Comparison of ENCODE assay signal across 9 cellular contexts in genomic region chr20:43721429-43722152, GRCh38. TPM values are rescaled to one million over a fixed set of nuclear protein-coding genes. Genes with fewer than 3 reads are reported as not detected.
DNase-seq lines count a peak whose midpoint lies in the region; ATAC-seq, FAIRE-seq and TF ChIP-seq lines count a peak whose summit lies in the region.
"Had no signal": no experiment of that assay in that cellular context is flagged by ENCODE, and none has a peak within 500 bp of the region (broad histone marks: within the 10 kb centered on the region; RNA-seq: fewer than 3 reads in every experiment).

No MANE protein-coding gene starts in this region.

- H3K4me3 Mint-ChIP-seq in CD8-positive, alpha-beta T cell: peak overlapping the region; percentile 48

- no peak overlapping the region for H3K27ac ChIP-seq in CD8-positive, alpha-beta T cell (ENCODE audit: low read depth, low read length)
- H3K27ac ChIP-seq in DOHH2 (ENCODE audit: low read depth, low read length) (peak overlapping the region; percentile 59), RWPE2 (ENCODE audit: poor library complexity, severe bottlenecking) (no peak overlapping the region), keratinocyte (ENCODE audit: control insufficient read depth, insufficient read depth, low read length) (no peak overlapping the region)
- H3K27ac ChIP-seq: dorsolateral prefrontal cortex, parathyroid adenoma had no signal

- H3F3A ChIP-seq in DOHH2 (ENCODE audit: control insufficient read depth, insufficient read depth): peaks cover 9% of the 10 kb centered on the region

- no peaks in the 10 kb centered on the region for H3K9me3 ChIP-seq in CD8-positive, alpha-beta T cell (ENCODE audit: low read length)
- H3K9me3 ChIP-seq in DOHH2 (ENCODE audit: control insufficient read depth, insufficient read depth, low read length): no peaks in the 10 kb centered on the region
- H3K9me3 ChIP-seq in RWPE2 (ENCODE audit: severe bottlenecking): no peaks in the 10 kb centered on the region
- H3K9me3 ChIP-seq in keratinocyte (ENCODE audit: control insufficient read depth, low read depth, low read length): no peaks in the 10 kb centered on the region

- peak overlapping the region; percentile 42 for H3K4me2 ChIP-seq in DOHH2 (ENCODE audit: low read length)
- H3K4me2 ChIP-seq in keratinocyte (ENCODE audit: control insufficient read depth, extremely low read depth, insufficient read depth, low read depth, low read length): no peak overlapping the region

- WGBS in lower leg skin, 2 donors: 30 to 40% methylated on average over 6 to 15 of the region's 15 CpGs

- H3K27me3 Mint-ChIP-seq in CD8-positive, alpha-beta T cell (ENCODE audit: low read depth): no peaks in the 10 kb centered on the region

- no peaks in the 10 kb centered on the region for H3K9me2 ChIP-seq in DOHH2 (replicated peaks; ENCODE audit: control insufficient read depth, low read length)

- POLR2A ChIA-PET in CD8-positive, alpha-beta T cell (lab: Charles Lee): interaction anchor here (1.5 kb wide), 1 partner anchor 11 kb away, joined by 6 read pairs; no protein-coding TSS in a partner anchor

- no peaks in the 10 kb centered on the region for H4K20me1 ChIP-seq in DOHH2 (ENCODE audit: control insufficient read depth, insufficient read depth, low read depth, low read length)
- H4K20me1 ChIP-seq in keratinocyte (ENCODE audit: control insufficient read depth, extremely low read depth, insufficient read depth, low read length): no peaks in the 10 kb centered on the region

- CTCF ChIA-PET in CD8-positive, alpha-beta T cell (lab: Charles Lee): interaction anchor here (0.6 kb wide), 1 partner anchor 27 kb away, joined by 3 read pairs; no protein-coding TSS in a partner anchor

- H3K4me3 ChIP-seq in CD8-positive, alpha-beta T cell (ENCODE audit: low read depth, low read length): peak overlapping the region; percentile 31
- peak overlapping the region; percentile 30 for H3K4me3 ChIP-seq in DOHH2 (ENCODE audit: low read length)
- H3K4me3 ChIP-seq in RWPE2 (ENCODE audit: severe bottlenecking): no peak overlapping the region
- H3K4me3 ChIP-seq in keratinocyte (ENCODE audit: control insufficient read depth in 2 of 3, extremely low read depth in 1 of 3, insufficient read depth in 2 of 3, low read depth in 1 of 3, low read length in 3 of 3): no peak overlapping the region
- H3K4me3 ChIP-seq in lower leg skin (ENCODE audit: low read depth, poor library complexity, severe bottlenecking): no peak overlapping the region
- H3K4me3 ChIP-seq: dorsolateral prefrontal cortex had no signal

- H3K4me1 Mint-ChIP-seq in CD8-positive, alpha-beta T cell (ENCODE audit: low read depth): peaks cover 61% of the 10 kb centered on the region

- peaks cover 7% of the 10 kb centered on the region for H3K9me1 ChIP-seq in keratinocyte (ENCODE audit: control insufficient read depth, extremely low read depth, insufficient read depth, low read length)

- no peaks in the 10 kb centered on the region for H3K9me3 Mint-ChIP-seq in CD8-positive, alpha-beta T cell

- H3K79me2 ChIP-seq in DOHH2 (ENCODE audit: control insufficient read depth, low read length): no peaks in the 10 kb centered on the region
- H3K79me2 ChIP-seq in keratinocyte (ENCODE audit: control insufficient read depth, insufficient read depth, low read length): no peaks in the 10 kb centered on the region
- H3K79me2 ChIP-seq: parathyroid adenoma had no signal

- no peaks in the 10 kb centered on the region for H3K27me3 ChIP-seq in CD8-positive, alpha-beta T cell (ENCODE audit: insufficient read depth, low read length)
- H3K27me3 ChIP-seq in DOHH2 (ENCODE audit: control insufficient read depth, low read length) (no peaks in the 10 kb centered on the region), RWPE2 (ENCODE audit: insufficient read depth, poor library complexity, severe bottlenecking) (no peaks in the 10 kb centered on the region), keratinocyte (ENCODE audit: control insufficient read depth, extremely low read depth, insufficient read depth, low read length) (peaks cover 3% of the 10 kb centered on the region)
- H3K27me3 ChIP-seq: dorsolateral prefrontal cortex had no signal

- TF ChIP-seq POLR2A in lower leg skin (IDR thresholded peaks at IDR 0.05): no peak

- no peak for FAIRE-seq in keratinocyte (lab: Jason Lieb, UNC)

- TF ChIP-seq CTCF in CD8-positive, alpha-beta T cell (IDR thresholded peaks at IDR 0.05): no peak
- TF ChIP-seq CTCF in DOHH2 (IDR thresholded peaks at IDR 0.05; ENCODE audit: low read depth, low read length, poor library complexity, severe bottlenecking) (no peak), RWPE2 (IDR thresholded peaks at IDR 0.05; ENCODE audit: poor library complexity, severe bottlenecking) (no peak), keratinocyte (optimal IDR thresholded peaks at IDR 0.05 in 1 of 3, IDR thresholded peaks at IDR 0.05 in 1 of 3, conservative IDR thresholded peaks at IDR 0.05 in 1 of 3; ENCODE audit: extremely low read depth in 1 of 3, insufficient read depth in 2 of 3, low read length in 3 of 3) (no peak), lower leg skin (IDR thresholded peaks at IDR 0.05) (no peak)

- H3K36me3 Mint-ChIP-seq in CD8-positive, alpha-beta T cell: no peaks in the 10 kb centered on the region

- H3K9ac ChIP-seq in keratinocyte (ENCODE audit: control insufficient read depth, extremely low read depth, insufficient read depth, low read length): no peak overlapping the region
- H3K9ac ChIP-seq: parathyroid adenoma had no signal

- peak overlapping the region; percentile 1 for H2AFZ ChIP-seq in keratinocyte (ENCODE audit: control insufficient read depth, low read length)
- H2AFZ ChIP-seq: parathyroid adenoma had no signal

- DNase-seq in CD8-positive, alpha-beta T cell: no peak
- no peak for DNase-seq in RWPE2 (ENCODE audit: low spot score)
- DNase-seq in keratinocyte (ENCODE audit: low read depth, low spot score): no peak
- no peak for DNase-seq in activated effector memory CD4-positive, alpha-beta T cell treated with anti-CD3 and anti-CD28 coated beads, Interleukin-2, amount 50 U/mL, for 16 hours
- DNase-seq in lower leg skin (ENCODE audit: low spot score in 2 of 2): no peak
- DNase-seq: dorsolateral prefrontal cortex had no signal

- no peaks in the 10 kb centered on the region for H3K36me3 ChIP-seq in CD8-positive, alpha-beta T cell (ENCODE audit: insufficient read depth, low read length)
- H3K36me3 ChIP-seq in DOHH2 (ENCODE audit: control insufficient read depth, low read length): peaks cover 28% of the 10 kb centered on the region
- H3K36me3 ChIP-seq in RWPE2 (ENCODE audit: low read depth): no peaks in the 10 kb centered on the region
- H3K36me3 ChIP-seq in keratinocyte (ENCODE audit: control insufficient read depth in 2 of 2, extremely low read depth in 1 of 2, insufficient read depth in 2 of 2, low read length in 2 of 2): no peaks in the 10 kb centered on the region

- peak overlapping the region; percentile 76 for H3K27ac Mint-ChIP-seq in CD8-positive, alpha-beta T cell

- peaks cover 61% of the 10 kb centered on the region for H3K4me1 ChIP-seq in CD8-positive, alpha-beta T cell (ENCODE audit: insufficient read depth, low read length)
- H3K4me1 ChIP-seq in DOHH2 (ENCODE audit: control insufficient read depth, low read length): peaks cover 57% of the 10 kb centered on the region
- H3K4me1 ChIP-seq in RWPE2 (ENCODE audit: insufficient read depth, poor library complexity, severe bottlenecking): no peaks in the 10 kb centered on the region
- H3K4me1 ChIP-seq in keratinocyte (ENCODE audit: control insufficient read depth, extremely low read depth, insufficient read depth, low read length): peaks cover 12% of the 10 kb centered on the region
- H3K4me1 ChIP-seq: parathyroid adenoma had no signal

- intact Hi-C loops in CD8-positive, alpha-beta T cell (cut with DNase I, micrococcal nuclease): loop anchor here (5.0 kb wide), 2 partner anchors 59 to 129 kb away; partner anchors contain the start of gene IFT52 (in 1 of the 2)
- intact Hi-C loops in lower leg skin (cut with DNase I; ENCODE audit: low total_unique reads): no loop called here

- ATAC-seq in CD8-positive, alpha-beta T cell: no peak
- ATAC-seq in RWPE2 (ENCODE audit: low read depth): peak; percentile 43
- no peak for ATAC-seq in HG03175 (IDR thresholded peaks at IDR 0.05; ENCODE audit: unreplicated experiment)

- dilution Hi-C loops in keratinocyte (cut with MboI; ENCODE audit: extremely low pct_ligation_motif_present, low sequenced_read_pairs): no loop called here

RNA-seq across cellular contexts. Expression of gene GTSF1L, which starts 5.2 kb away (rescaled TPM):
- not detected for total RNA-seq in CD8-positive, alpha-beta T cell
- polyA plus RNA-seq in keratinocyte: not detected in 3 replicates
- polyA plus RNA-seq in keratinocyte (2011; ENCODE audit: low read depth): not detected
- not detected in 2 replicates for polyA plus RNA-seq in keratinocyte (2011; cell fraction: cytosol; rRNA removed)
- polyA plus RNA-seq in keratinocyte (2011; cell fraction: nucleus; rRNA removed): not detected in 2 replicates
- not detected in 2 replicates for polyA plus RNA-seq in keratinocyte (2012; ENCODE audit: low replicate concordance)
- polyA minus RNA-seq in keratinocyte: not detected in 3 replicates
- polyA minus RNA-seq in keratinocyte (2011; cell fraction: cytosol; rRNA and poly(A)+ RNA removed): not detected
- polyA minus RNA-seq in keratinocyte (2011; cell fraction: nucleus; rRNA and poly(A)+ RNA removed): not detected in 2 replicates
- not detected for total RNA-seq in lower leg skin
- total RNA-seq: dorsolateral prefrontal cortex had no signal

RNA-seq across cellular contexts. Expression of gene MYBL2, which starts 54.7 kb away (rescaled TPM):
- total RNA-seq in CD8-positive, alpha-beta T cell: 1 to 10 TPM in 1 of 2 experiments, under 1 TPM in 1; 0.49 to 1.1 TPM
- 0.73 to 5.6 TPM (median 4.0 TPM) in 3 replicates for polyA plus RNA-seq in keratinocyte
- polyA plus RNA-seq in keratinocyte (2011; ENCODE audit: low read depth): 0.16 TPM
- 1.3 and 1.8 TPM in 2 replicates for polyA plus RNA-seq in keratinocyte (2011; cell fraction: cytosol; rRNA removed)
- polyA plus RNA-seq in keratinocyte (2011; cell fraction: nucleus; rRNA removed): 0.75 and 0.83 TPM in 2 replicates
- polyA plus RNA-seq in keratinocyte (2012; ENCODE audit: low replicate concordance): 0.18 and 20.6 TPM in 2 replicates
- polyA minus RNA-seq in keratinocyte: 1.1 to 29.3 TPM (median 10.8 TPM) in 3 replicates
- polyA minus RNA-seq in keratinocyte (2011; cell fraction: cytosol; rRNA and poly(A)+ RNA removed): 3.1 TPM
- polyA minus RNA-seq in keratinocyte (2011; cell fraction: nucleus; rRNA and poly(A)+ RNA removed): 0.74 and 1.1 TPM in 2 replicates
- 1 to 10 TPM in 2 of 4 donors, under 1 TPM in 2; 0.19 to 1.2 (median 0.71) TPM for total RNA-seq in lower leg skin

Comparison
In these comparisons a context has a peak if more than half of its experiments do, and no peak if none do; other contexts are left out.
1. H3K4me3 ChIP-seq: peak in CD8-positive, alpha-beta T cell (single experiment) and DOHH2 (single experiment); none in RWPE2 (single experiment), keratinocyte (0 of 3) and lower leg skin (single experiment).